14 cellular contexts compared by ENCODE assay signal in the genomic region with DNA sequence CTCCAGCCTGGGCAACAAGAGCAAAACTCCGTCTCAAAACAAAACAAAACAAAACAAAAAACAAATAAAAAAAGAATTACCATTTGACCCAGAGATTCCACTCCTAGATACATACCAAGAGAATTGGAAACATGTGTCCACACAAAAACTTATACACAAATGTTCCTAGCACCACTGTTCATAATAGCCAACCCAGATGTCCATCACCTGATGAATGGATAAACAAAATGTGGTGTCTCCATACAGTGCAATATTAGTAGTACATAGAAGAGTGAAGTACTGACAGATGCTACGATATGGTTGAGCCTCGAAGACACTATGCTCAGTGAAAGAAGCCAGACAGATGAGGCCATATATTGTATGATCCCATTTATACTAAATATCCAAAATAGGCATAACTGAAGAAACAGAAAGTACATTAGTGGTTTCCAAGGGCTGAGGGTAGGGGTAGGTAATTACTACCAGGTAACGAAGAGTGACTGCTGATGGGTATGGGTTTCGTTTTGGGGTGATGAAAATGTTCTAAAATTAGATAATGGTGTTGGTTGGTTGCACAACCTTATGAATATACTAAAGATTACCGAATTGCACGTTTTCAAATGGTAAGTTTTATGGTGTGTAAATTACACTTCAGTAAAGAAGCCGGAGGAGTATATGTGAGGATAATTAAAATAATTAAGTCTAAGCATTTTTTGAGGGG. TPM values are rescaled to one million over a fixed set of nuclear protein-coding genes. Genes with fewer than 3 reads are reported as not detected.
A peak's percentile ranks its signal among the peaks of the same experiment; 100 is the strongest.
DNase-seq lines count a peak whose midpoint lies in the region; ATAC-seq and TF ChIP-seq lines count a peak whose summit lies in the region.
"Had no signal": no experiment of that assay in that cellular context is flagged by ENCODE, and none has a peak within 500 bp of the region (broad histone marks: within the 10 kb centered on the region; RNA-seq: fewer than 3 reads in every experiment).

No MANE protein-coding gene starts in this region.

- no peaks in the 10 kb centered on the region for H3K9me3 Mint-ChIP-seq in CD4-positive, alpha-beta memory T cell
- no peaks in the 10 kb centered on the region for H3K9me3 Mint-ChIP-seq in T-cell

- peak overlapping the region in 1 of 8 donors; percentile 4 for H3K4me3 Mint-ChIP-seq in CD4-positive, alpha-beta memory T cell
- H3K4me3 Mint-ChIP-seq in T-cell: no peak overlapping the region

- no peaks in the 10 kb centered on the region for H3K36me3 ChIP-seq in CD4-positive, alpha-beta memory T cell (ENCODE audit: insufficient read depth, low read length)
- H3K36me3 ChIP-seq in prostate gland: no peaks in the 10 kb centered on the region
- H3K36me3 ChIP-seq: tibial artery had no signal

- ATAC-seq in GM18505 (IDR thresholded peaks at IDR 0.05; ENCODE audit: unreplicated experiment) (no peak), T-cell (replicated peaks in 1 of 4) (no peak)
- ATAC-seq: left cardiac atrium had no signal

- DNase-seq in CD4-positive, alpha-beta memory T cell: no peak
- DNase-seq in T-cell (no peak), fibroblast of peridontal ligament (ENCODE audit: extremely low read depth) (peak; percentile 32), NCI-H1105 treated with DMSO at 0.1 percent for 48 hours (lab: John Stamatoyannopoulos, UW) (no peak), prostate gland (ENCODE audit: low spot score) (no peak)
- DNase-seq in activated CD4-positive, alpha-beta T cell treated with anti-CD3 and anti-CD28 coated beads, Interleukin-2, amount 50 U/mL, for 4 hours: no peak
- DNase-seq: DMS79 treated with DMSO at 0.1 percent for 48 hours, left cardiac atrium, NCI-H2107, SIG-M5 had no signal

- peaks cover 7 to 17% of the 10 kb centered on the region in 2 donors for H3K36me3 Mint-ChIP-seq in CD4-positive, alpha-beta memory T cell
- H3K36me3 Mint-ChIP-seq in T-cell: no peaks in the 10 kb centered on the region

- TF ChIP-seq POLR2A in GM18505 (IDR thresholded peaks at IDR 0.05; ENCODE audit: borderline replicate concordance, extremely low read depth, insufficient read depth, insufficient read length) (peak; percentile 16), prostate gland (IDR thresholded peaks at IDR 0.05) (no peak)

- no peak overlapping the region for H3K4me3 ChIP-seq in CD4-positive, alpha-beta memory T cell (ENCODE audit: low read length in 2 of 2)
- no peak overlapping the region for H3K4me3 ChIP-seq in prostate gland
- H3K4me3 ChIP-seq: BLaER1 treated with 17β-estradiol and CSF1 and Interleukin-3, amounts not matched to agents 10 nM and 100 nM; tibial artery had no signal

- CTCF ChIA-PET in CD4-positive, alpha-beta memory T cell (lab: Charles Lee; ENCODE audit: partially characterized antibody): no interaction called here
- CTCF ChIA-PET in T-cell (lab: Charles Lee): no interaction called here

- intact Hi-C loops in CD4-positive, alpha-beta memory T cell (cut with micrococcal nuclease): no loop called here
- intact Hi-C loops in prostate gland (cut with DNase I): no loop called here

- peak overlapping the region; percentile 75 for H3K27ac ChIP-seq in CD4-positive, alpha-beta memory T cell (ENCODE audit: low read depth, low read length)
- no peak overlapping the region for H3K27ac ChIP-seq in prostate gland
- H3K27ac ChIP-seq: BLaER1 treated with 17β-estradiol and CSF1 and Interleukin-3, amounts not matched to agents 10 nM and 100 nM; tibial artery had no signal

- H3K4me1 Mint-ChIP-seq in CD4-positive, alpha-beta memory T cell: peaks cover 13 to 21% (median 16%) of the 10 kb centered on the region in 4 donors
- H3K4me1 Mint-ChIP-seq in T-cell: peaks cover 18 to 21% (median 19%) of the 10 kb centered on the region in 3 donors

- no peaks in the 10 kb centered on the region for H3K9me3 ChIP-seq in CD4-positive, alpha-beta memory T cell (ENCODE audit: control insufficient read depth in 1 of 2, low read length in 2 of 2)
- H3K9me3 ChIP-seq in prostate gland: no peaks in the 10 kb centered on the region
- H3K9me3 ChIP-seq: BLaER1 treated with 17β-estradiol and CSF1 and Interleukin-3, amounts not matched to agents 10 nM and 100 nM; tibial artery had no signal

- 76% methylated on average over 8 of the region's 8 CpGs for WGBS in prostate gland

- peak overlapping the region in 6 of 7 donors; percentile 85 to 99 (median 92) for H3K27ac Mint-ChIP-seq in CD4-positive, alpha-beta memory T cell
- peak overlapping the region; percentile 66 to 87 for H3K27ac Mint-ChIP-seq in T-cell

- H3K4me1 ChIP-seq in CD4-positive, alpha-beta memory T cell (ENCODE audit: insufficient read depth, low read length): peaks cover 19% of the 10 kb centered on the region
- H3K4me1 ChIP-seq in prostate gland (replicated peaks): no peaks in the 10 kb centered on the region

- TF ChIP-seq CTCF in prostate gland (IDR thresholded peaks at IDR 0.05): no peak

- POLR2A ChIA-PET in CD4-positive, alpha-beta memory T cell (lab: Charles Lee; ENCODE audit: partially characterized antibody): interaction anchor here (1.3 to 3.7 kb wide), 3 partner anchors 14 to 42 kb away, joined by 3 to 23 read pairs (median 12); partner anchors contain the start of gene MYO1G
- POLR2A ChIA-PET in T-cell (lab: Charles Lee): no interaction called here

- no peaks in the 10 kb centered on the region for H3K27me3 Mint-ChIP-seq in CD4-positive, alpha-beta memory T cell
- no peaks in the 10 kb centered on the region for H3K27me3 Mint-ChIP-seq in T-cell

- no peaks in the 10 kb centered on the region for H3K27me3 ChIP-seq in CD4-positive, alpha-beta memory T cell (ENCODE audit: insufficient read depth, low read length)
- H3K27me3 ChIP-seq in prostate gland (replicated peaks; ENCODE audit: insufficient read depth): no peaks in the 10 kb centered on the region
- H3K27me3 ChIP-seq: BLaER1 treated with 17β-estradiol and CSF1 and Interleukin-3, amounts not matched to agents 10 nM and 100 nM had no signal

RNA-seq across cellular contexts. Expression of gene MYO1G, which starts 20.0 kb away (rescaled TPM):
- total RNA-seq in CD4-positive, alpha-beta memory T cell: 10 to 100 TPM; 92.9 to 94.2 TPM
- polyA plus RNA-seq in CD4-positive, alpha-beta memory T cell: 100 to 1,000 TPM; 143 to 168 TPM
- 100 to 1,000 TPM; 183 to 272 (median 192) TPM for total RNA-seq in T-cell
- 1 to 10 TPM; 1.9 to 2.7 TPM for total RNA-seq in prostate gland
- total RNA-seq: renal cortical epithelial cell had no signal

RNA-seq across cellular contexts. Expression of gene CCM2, which starts 41.2 kb away (rescaled TPM):
- 100 to 1,000 TPM; 192 to 200 TPM for total RNA-seq in CD4-positive, alpha-beta memory T cell
- polyA plus RNA-seq in CD4-positive, alpha-beta memory T cell: 10 to 100 TPM; 82.1 to 91.9 TPM
- total RNA-seq in T-cell (100 to 1,000 TPM in 4 of 5 donors, 10 to 100 TPM in 1; 88.6 to 190 (median 167) TPM), prostate gland (10 to 100 TPM; 30.0 to 83.6 TPM)

Comparison
In these comparisons a context has a peak if more than half of its experiments do, and no peak if none do; other contexts are left out.
1. RNA of gene MYO1G, which starts 20.0 kb away (total RNA-seq): 183 to 272 TPM in T-cell and 92.9 to 94.2 TPM in CD4-positive, alpha-beta memory T cell; 1.9 to 2.7 TPM in prostate gland; every median in the first group is over 10 times any median in the second.